Comparison of ENCODE assay signal across 19 cellular contexts in genomic region chr11:1732421-1733008, GRCh38. TPM values are rescaled to one million over a fixed set of nuclear protein-coding genes. Genes with fewer than 3 reads are reported as not detected.
DNase-seq lines count a peak whose midpoint lies in the region; ATAC-seq, FAIRE-seq and TF ChIP-seq lines count a peak whose summit lies in the region.
"Had no signal": no experiment of that assay in that cellular context is flagged by ENCODE, and none has a peak within 500 bp of the region (broad histone marks: within the 10 kb centered on the region; RNA-seq: fewer than 3 reads in every experiment).

No MANE protein-coding gene starts in this region.

- peak; percentile 36 for FAIRE-seq in bronchial epithelial cell (lab: Jason Lieb, UNC)
- FAIRE-seq: G401.6 had no signal

- peak overlapping the region in 1 of 5 donors; percentile 34 for H3K4me3 Mint-ChIP-seq in immature natural killer cell

- H4K20me1 ChIP-seq in BLaER1 treated with 17β-estradiol and CSF1 and Interleukin-3, amounts not matched to agents 10 nM and 100 nM = no peaks in the 10 kb centered on the region; a peak in 1 of 22 replicates

- H3K9ac ChIP-seq in BLaER1 treated with 17β-estradiol and CSF1 and Interleukin-3, amounts not matched to agents 10 nM and 100 nM = no peak overlapping the region

- peaks cover 44 to 55% of the 10 kb centered on the region in 2 donors for H3K4me1 Mint-ChIP-seq in immature natural killer cell

- H3K9me3 ChIP-seq in BLaER1 treated with 17β-estradiol and CSF1 and Interleukin-3, amounts not matched to agents 10 nM and 100 nM (replicated peaks in 1 of 11) = peaks cover 18 to 26% (median 23%) of the 10 kb centered on the region in 11 experiments

- peaks cover 11 to 16% (median 11%) of the 10 kb centered on the region in 3 donors for H3K36me3 Mint-ChIP-seq in immature natural killer cell

- H3K27ac Mint-ChIP-seq in immature natural killer cell = peak overlapping the region in 1 of 6 donors; percentile 50

- DNase-seq in H7 (peak; percentile 46), bronchial epithelial cell (ENCODE audit: low read depth) (no peak), posterior vena cava (ENCODE audit: low spot score) (peak; percentile 75), A172 (ENCODE audit: low spot score) (no peak), immature natural killer cell (no peak)
- no peak for DNase-seq in activated CD4-positive, alpha-beta T cell treated with anti-CD3 and anti-CD28 coated beads, Interleukin-2, amount 50 U/mL, for 4 hours
- DNase-seq: ACHN, DMS 273 treated with DMSO at 0.1 percent for 48 hours, HCEC 1CT, KBM-7, MV-4-11, NCI-H1417, NCI-H1930, NCI-H345, NCI-H524 treated with DMSO at 0.1 percent for 48 hours had no signal

- H3K27ac ChIP-seq in BLaER1 treated with 17β-estradiol and CSF1 and Interleukin-3, amounts not matched to agents 10 nM and 100 nM = no peak overlapping the region

- H3K9me3 Mint-ChIP-seq in immature natural killer cell = peaks cover 3 to 19% (median 14%) of the 10 kb centered on the region in 6 donors

- peaks cover 8 to 27% (median 12%) of the 10 kb centered on the region in 3 donors for H3K27me3 Mint-ChIP-seq in immature natural killer cell (ENCODE audit: low read depth in 3 of 3)

- H3K36me3 ChIP-seq in BLaER1 treated with 17β-estradiol and CSF1 and Interleukin-3, amounts not matched to agents 10 nM and 100 nM = no peaks in the 10 kb centered on the region
- H3K36me3 ChIP-seq in H7 (replicated peaks; ENCODE audit: control insufficient read depth, insufficient read depth, low read length) (no peaks in the 10 kb centered on the region), bronchial epithelial cell (ENCODE audit: control insufficient read depth, insufficient read depth, low read length) (no peaks in the 10 kb centered on the region)

- peaks cover 61 to 79% (median 78%) of the 10 kb centered on the region in 10 experiments for H3K4me1 ChIP-seq in BLaER1 treated with 17β-estradiol and CSF1 and Interleukin-3, amounts not matched to agents 10 nM and 100 nM

- intact Hi-C loops in posterior vena cava (cut with DNase I) = no loop called here

- ATAC-seq in HG03108 (IDR thresholded peaks at IDR 0.05; ENCODE audit: unreplicated experiment) = no peak

- TF ChIP-seq CTCF in bronchial epithelial cell (IDR thresholded peaks at IDR 0.05; ENCODE audit: insufficient read depth, low read length, severe bottlenecking) = no peak

- peak overlapping the region; percentile 67 to 96 (median 89) for H3K4me2 ChIP-seq in BLaER1 treated with 17β-estradiol and CSF1 and Interleukin-3, amounts not matched to agents 10 nM and 100 nM

- H3K4me3 ChIP-seq in BLaER1 treated with 17β-estradiol and CSF1 and Interleukin-3, amounts not matched to agents 10 nM and 100 nM = no peak overlapping the region
- H3K4me3 ChIP-seq in H7 (ENCODE audit: insufficient read depth, low read depth, low read length) = no peak overlapping the region
- no peak overlapping the region for H3K4me3 ChIP-seq in bronchial epithelial cell (ENCODE audit: low read depth, low read length)

- H3K27me3 ChIP-seq in BLaER1 treated with 17β-estradiol and CSF1 and Interleukin-3, amounts not matched to agents 10 nM and 100 nM = peaks cover 0 to 6% (median 0%) of the 10 kb centered on the region in 11 experiments; a peak in 1 of 22 replicates
- H3K27me3 ChIP-seq in H7 (ENCODE audit: control insufficient read depth, insufficient read depth, low read length) (no peaks in the 10 kb centered on the region; the same call in 1 of the 2 replicates), bronchial epithelial cell (ENCODE audit: control insufficient read depth, insufficient read depth, low read length) (peaks cover 12% of the 10 kb centered on the region)

RNA-seq across cellular contexts. Expression of gene IFITM10, which starts 17.9 kb away (rescaled TPM):
- total RNA-seq in H7 (2014; rRNA removed; shearing (Covaris generic)) = 0.42 and 0.74 TPM in 2 replicates
- 1.3 and 2.4 TPM in 2 replicates for total RNA-seq in bronchial epithelial cell
- total RNA-seq in posterior vena cava = 1 to 10 TPM; 1.4 to 2.4 TPM
- 2.9 and 3.0 TPM in 2 replicates for total RNA-seq in A172 (2014; rRNA removed; shearing (Covaris generic))
- under 1 TPM; 0.09 to 0.93 (median 0.39) TPM for polyA plus RNA-seq in immature natural killer cell
- total RNA-seq: SK-MEL-5 had no signal

RNA-seq across cellular contexts. Expression of gene CTSD, which starts 31.2 kb away (rescaled TPM):
- total RNA-seq in H7 (2014; rRNA removed; shearing (Covaris generic)) = 177 and 235 TPM in 2 replicates
- total RNA-seq in bronchial epithelial cell = 214 and 389 TPM in 2 replicates
- 100 to 1,000 TPM; 351 to 519 TPM for total RNA-seq in posterior vena cava
- 875 and 888 TPM in 2 replicates for total RNA-seq in A172 (2014; rRNA removed; shearing (Covaris generic))
- polyA plus RNA-seq in immature natural killer cell = 100 to 1,000 TPM; 471 to 795 (median 488) TPM

RNA-seq across cellular contexts. Expression of gene KRTAP5-6, which starts 35.5 kb away (rescaled TPM):
- total RNA-seq in H7 (2014; rRNA removed; shearing (Covaris generic)) = not detected in 2 replicates
- total RNA-seq in bronchial epithelial cell (not detected in 2 replicates), posterior vena cava (not detected)
- total RNA-seq in A172 (2014; rRNA removed; shearing (Covaris generic)) = not detected in 2 replicates
- polyA plus RNA-seq in immature natural killer cell = not detected
- total RNA-seq: SK-MEL-5 had no signal

Comparison
In these comparisons a context has a peak if more than half of its experiments do, and no peak if none do; other contexts are left out.
1. DNase-seq: peak in H7 (single experiment) and posterior vena cava (single experiment); none in bronchial epithelial cell (single experiment), activated CD4-positive, alpha-beta T cell treated with anti-CD3 and anti-CD28 coated beads, Interleukin-2, amount 50 U/mL, for 4 hours (0 of 2), A172 (single experiment) and immature natural killer cell (0 of 3).